In genomic region chr7:2872296-2872874, GRCh38 we compare ENCODE assay signal across 20 cellular contexts. TPM values are rescaled to one million over a fixed set of nuclear protein-coding genes. Genes with fewer than 3 reads are reported as not detected.
A peak's percentile ranks its signal among the peaks of the same experiment; 100 is the strongest.
DNase-seq lines count a peak whose midpoint lies in the region; ATAC-seq and TF ChIP-seq lines count a peak whose summit lies in the region.
"Had no signal": no experiment of that assay in that cellular context is flagged by ENCODE, and none has a peak within 500 bp of the region (broad histone marks: within the 10 kb centered on the region; RNA-seq: fewer than 3 reads in every experiment).

No MANE protein-coding gene starts in this region.

- H3K4me3 Mint-ChIP-seq in naive B cell: peak overlapping the region in 3 of 8 donors; percentile 5 to 54 (median 18)
- no peak overlapping the region for H3K4me3 Mint-ChIP-seq in Caco-2 (ENCODE audit: unreplicated experiment)

- H3K9me3 Mint-ChIP-seq in naive B cell (no peaks in the 10 kb centered on the region), Caco-2 (ENCODE audit: unreplicated experiment) (no peaks in the 10 kb centered on the region)
- H3K9me3 Mint-ChIP-seq: memory B cell had no signal

- H3K4me3 ChIP-seq in RWPE2 (ENCODE audit: severe bottlenecking) (no peak overlapping the region), Caco-2 (ENCODE audit: low read depth, low read length) (no peak overlapping the region)
- H3K4me3 ChIP-seq: tibial nerve had no signal

- TF ChIP-seq CTCF in RWPE2 (IDR thresholded peaks at IDR 0.05; ENCODE audit: poor library complexity, severe bottlenecking) (no peak), Caco-2 (IDR thresholded peaks at IDR 0.05; ENCODE audit: insufficient read depth in 1 of 2, low read depth in 1 of 2, low read length in 1 of 2, severe bottlenecking in 1 of 2, unreplicated experiment in 1 of 2) (no peak)

- BruUV-seq in Caco-2 (replicated peaks; lab: Mats Ljungman, UMichigan): no TSS peak

- peak overlapping the region; percentile 87 for H3K27ac ChIP-seq in RWPE2 (ENCODE audit: poor library complexity, severe bottlenecking)
- H3K27ac ChIP-seq: 22Rv1, tibial nerve had no signal

- peaks cover 29 to 36% (median 29%) of the 10 kb centered on the region in 3 donors for H3K4me1 Mint-ChIP-seq in naive B cell
- no peaks in the 10 kb centered on the region for H3K4me1 Mint-ChIP-seq in Caco-2 (ENCODE audit: low read depth, unreplicated experiment)

- DNase-seq in DMS 273 (lab: John Stamatoyannopoulos, UW; ENCODE audit: unreplicated experiment) (peak; percentile 79), DMS 273 treated with DMSO at 0.1 percent for 48 hours (lab: John Stamatoyannopoulos, UW) (no peak), H4 (ENCODE audit: low spot score) (peak; percentile 21), RWPE2 (ENCODE audit: low spot score) (no peak), naive B cell (no peak), Caco-2 (no peak), HK-2 (ENCODE audit: unreplicated experiment) (no peak)
- DNase-seq: activated CD8-positive, alpha-beta memory T cell treated with anti-CD3 and anti-CD28 coated beads for 24 hours; activated effector memory CD4-positive, alpha-beta T cell treated with Interleukin-2 at 50 U/mL for 16 hours; C1 segment of cervical spinal cord; NCI-H2081; NCI-H82; stimulated activated CD4-positive, alpha-beta T cell treated with anti-CD3 and anti-CD28 coated beads, Interleukin-12 subunit alpha, Interleukin-12 subunit beta, amount 100 ng/mL, for 4 hours; stimulated activated naive CD4-positive, alpha-beta T cell; SW 1271 had no signal

- POLR2A ChIA-PET in Caco-2 (lab: Charles Lee): no interaction called here

- H3K36me3 ChIP-seq in RWPE2 (ENCODE audit: low read depth) (no peaks in the 10 kb centered on the region), Caco-2 (ENCODE audit: control insufficient read depth, insufficient read depth, low read length) (no peaks in the 10 kb centered on the region)
- H3K36me3 ChIP-seq: tibial nerve had no signal

- H3K27me3 Mint-ChIP-seq in naive B cell: no peaks in the 10 kb centered on the region
- H3K27me3 Mint-ChIP-seq in Caco-2 (ENCODE audit: insufficient read depth, unreplicated experiment): no peaks in the 10 kb centered on the region
- H3K27me3 Mint-ChIP-seq: memory B cell had no signal

- CTCF ChIA-PET in Caco-2 (lab: Charles Lee): no interaction called here

- H3K4me1 ChIP-seq in RWPE2 (ENCODE audit: insufficient read depth, poor library complexity, severe bottlenecking): peaks cover 24% of the 10 kb centered on the region
- no peaks in the 10 kb centered on the region for H3K4me1 ChIP-seq in Caco-2

- H3K27me3 ChIP-seq in RWPE2 (ENCODE audit: insufficient read depth, poor library complexity, severe bottlenecking): no peaks in the 10 kb centered on the region
- H3K27me3 ChIP-seq in Caco-2 (replicated peaks; ENCODE audit: control insufficient read depth, insufficient read depth, low read length): no peaks in the 10 kb centered on the region
- H3K27me3 ChIP-seq: tibial nerve had no signal

- no peak for ATAC-seq in RWPE2 (ENCODE audit: low read depth)
- ATAC-seq in naive B cell (ENCODE audit: low read depth in 2 of 2): no peak
- ATAC-seq in GM18870 (IDR thresholded peaks at IDR 0.05; ENCODE audit: unreplicated experiment): no peak
- ATAC-seq: Panc1 had no signal

- intact Hi-C loops in Caco-2 (cut with micrococcal nuclease; ENCODE audit: unreplicated experiment): no loop called here

- H3K36me3 Mint-ChIP-seq in naive B cell: no peaks in the 10 kb centered on the region
- H3K36me3 Mint-ChIP-seq in Caco-2 (ENCODE audit: insufficient read depth, unreplicated experiment): no peaks in the 10 kb centered on the region
- H3K36me3 Mint-ChIP-seq: memory B cell had no signal

- H3K27ac Mint-ChIP-seq in naive B cell: peak overlapping the region in 5 of 6 donors; percentile 7 to 79 (median 55)
- H3K27ac Mint-ChIP-seq in Caco-2 (ENCODE audit: unreplicated experiment): no peak overlapping the region
- H3K27ac Mint-ChIP-seq: memory B cell had no signal

- H3K9me3 ChIP-seq in RWPE2 (ENCODE audit: severe bottlenecking): no peaks in the 10 kb centered on the region
- H3K9me3 ChIP-seq in Caco-2: no peaks in the 10 kb centered on the region
- H3K9me3 ChIP-seq: tibial nerve had no signal

RNA-seq across cellular contexts. Expression of gene GNA12, which starts 28.3 kb away (rescaled TPM):
- total RNA-seq in H4 (2014; rRNA removed; shearing (Covaris generic)): 14.4 and 24.4 TPM in 2 replicates
- polyA plus RNA-seq in naive B cell (ENCODE audit: low read depth in 6 of 6): 10 to 100 TPM; 26.6 to 43.8 (median 34.8) TPM
- total RNA-seq in Caco-2 (2022): 59.3 and 63.8 TPM in 2 replicates

Comparison
In these comparisons a context has a peak if more than half of its experiments do, and no peak if none do; other contexts are left out.
1. DNase-seq: peak in DMS 273 (single experiment) and H4 (single experiment); none in DMS 273 treated with DMSO at 0.1 percent for 48 hours (single experiment), RWPE2 (single experiment), naive B cell (single experiment), Caco-2 (0 of 2) and HK-2 (single experiment).